Comparison of ENCODE assay signal across 1 cellular context in the genomic region with DNA sequence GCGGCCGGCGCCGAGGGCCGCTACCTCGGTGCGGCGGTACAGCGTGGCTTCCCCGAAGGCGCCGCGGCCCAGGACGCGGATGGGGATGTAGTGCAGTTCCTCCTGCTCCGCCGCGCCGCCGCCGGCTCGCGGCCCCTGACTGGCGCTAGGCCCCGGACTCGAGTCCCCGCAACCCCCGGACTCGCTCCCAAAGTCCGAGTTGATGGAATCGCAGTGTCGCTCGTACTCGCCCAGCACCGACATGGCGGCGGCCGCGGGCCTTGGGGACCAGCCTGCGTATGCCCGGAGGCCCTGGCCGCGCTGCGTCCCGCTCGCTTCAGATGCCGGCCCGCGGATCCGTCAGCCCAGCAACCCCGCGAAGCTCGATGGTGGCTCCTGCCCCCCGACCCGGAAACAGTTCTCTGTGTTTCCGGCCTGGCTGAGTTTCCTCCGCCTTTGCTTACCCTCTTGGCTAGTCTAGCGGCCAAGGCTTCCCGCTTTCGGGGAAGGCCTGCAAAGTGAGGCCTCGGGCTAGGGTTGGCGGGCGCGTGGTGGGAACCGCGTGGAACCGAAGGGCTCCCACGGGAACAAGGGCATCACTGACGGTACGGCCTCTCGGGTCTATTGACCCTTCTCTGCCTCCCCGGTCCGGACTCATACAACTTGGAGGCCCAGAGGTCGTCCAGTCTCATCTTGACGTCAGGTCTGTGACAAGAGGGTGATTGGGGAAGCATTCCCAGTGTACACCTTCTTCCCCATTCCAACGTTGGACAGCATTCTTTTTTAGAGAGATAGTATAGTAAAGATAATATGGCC.
TF ChIP-seq lines count a peak whose summit lies in the region.

TSS of gene NEK9 (minus strand) at position 370 of the 795 bp plus-strand sequence. CDS start at position 243, 127 bp downstream.

TF ChIP-seq in K562, 482 proteins besides CTCF, POLR2A, EP300 and RAD21 (continued from another document):
- TF ChIP-seq, protein P1, sequence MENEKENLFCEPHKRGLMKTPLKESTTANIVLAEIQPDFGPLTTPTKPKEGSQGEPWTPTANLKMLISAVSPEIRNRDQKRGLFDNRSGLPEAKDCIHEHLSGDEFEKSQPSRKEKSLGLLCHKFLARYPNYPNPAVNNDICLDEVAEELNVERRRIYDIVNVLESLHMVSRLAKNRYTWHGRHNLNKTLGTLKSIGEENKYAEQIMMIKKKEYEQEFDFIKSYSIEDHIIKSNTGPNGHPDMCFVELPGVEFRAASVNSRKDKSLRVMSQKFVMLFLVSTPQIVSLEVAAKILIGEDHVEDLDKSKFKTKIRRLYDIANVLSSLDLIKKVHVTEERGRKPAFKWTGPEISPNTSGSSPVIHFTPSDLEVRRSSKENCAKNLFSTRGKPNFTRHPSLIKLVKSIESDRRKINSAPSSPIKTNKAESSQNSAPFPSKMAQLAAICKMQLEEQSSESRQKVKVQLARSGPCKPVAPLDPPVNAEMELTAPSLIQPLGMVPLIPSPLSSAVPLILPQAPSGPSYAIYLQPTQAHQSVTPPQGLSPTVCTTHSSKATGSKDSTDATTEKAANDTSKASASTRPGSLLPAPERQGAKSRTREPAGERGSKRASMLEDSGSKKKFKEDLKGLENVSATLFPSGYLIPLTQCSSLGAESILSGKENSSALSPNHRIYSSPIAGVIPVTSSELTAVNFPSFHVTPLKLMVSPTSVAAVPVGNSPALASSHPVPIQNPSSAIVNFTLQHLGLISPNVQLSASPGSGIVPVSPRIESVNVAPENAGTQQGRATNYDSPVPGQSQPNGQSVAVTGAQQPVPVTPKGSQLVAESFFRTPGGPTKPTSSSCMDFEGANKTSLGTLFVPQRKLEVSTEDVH (IDR thresholded peaks at IDR 0.05; ENCODE audit: low read depth, partially characterized antibody) = peak; percentile 76
- TF ChIP-seq NR3C1 (CRISPR knock-in tag; IDR thresholded peaks at IDR 0.05) = peak; percentile 84; the same call in 1 of the 2 replicates
- TF ChIP-seq BRCA1 (IDR thresholded peaks at IDR 0.05) = no peak
- TF ChIP-seq BRCA1 (CRISPR knock-in tag; IDR thresholded peaks at IDR 0.05) = no peak
TF ChIP-seq in K562: peak in this region for 118.
